ENCODE assay signal across 31 cellular contexts in genomic region chr10:76420725-76421124, GRCh38.
"Had no signal": no experiment of that assay in that cellular context is flagged by ENCODE, and none has a peak within 500 bp of the region (broad histone marks: within the 10 kb centered on the region; RNA-seq: fewer than 3 reads in every experiment).

No MANE protein-coding gene starts in this region.

- H3K4me3 ChIP-seq: MG63, Peyer's patch had no signal

- H3K4me1 ChIP-seq: Peyer's patch had no signal

- H3K27ac ChIP-seq: Peyer's patch, RWPE1 had no signal

- H3K36me3 ChIP-seq: MG63, Peyer's patch had no signal

- DNase-seq: activated CD4-positive, alpha-beta T cell treated with anti-CD3 and anti-CD28 coated beads, Interleukin-2, amount 10 ng/mL, durations not matched to agents 24 days and 14 days; activated CD4-positive, alpha-beta T cell treated with anti-CD3 and anti-CD28 coated beads, Interleukin-2, amount 50 U/mL, for 4 hours; activated CD8-positive, alpha-beta T cell treated with anti-CD3 and anti-CD28 coated beads for 36 hours; activated effector memory CD4-positive, alpha-beta T cell treated with anti-CD3 and anti-CD28 coated beads, Interleukin-2, amount 50 U/mL, for 16 hours; activated naive CD4-positive, alpha-beta T cell; activated naive CD4-positive, alpha-beta T cell treated with anti-CD3 and anti-CD28 coated beads, Interleukin-2, amount 50 U/mL, for 16 hours; activated naive CD8-positive, alpha-beta T cell treated with anti-CD3 and anti-CD28 coated beads for 36 hours; activated T-cell treated with anti-CD3 and anti-CD28 coated beads, Interleukin-2, amount 50 U/mL, for 1 hour; activated T-cell treated with anti-CD3 and anti-CD28 coated beads, Interleukin-2, amount 50 U/mL, for 72 hours; amniotic stem cell; aorta; cerebellar nuclear complex; Kasumi-1; MG63; NCI-H1048; NCI-H1105 treated with DMSO at 0.1 percent for 48 hours; NCI-H1436; NCI-H1694; NCI-H1930; NCI-H2081 treated with DMSO at 0.1 percent for 48 hours; NCI-H345; NCI-H526; NCI-H748 treated with DMSO at 0.1 percent for 48 hours; NK-92 treated with Interleukin-12 subunit alpha and Interleukin-12 subunit beta, amount 100 ng/mL, for 24 hours; PC-3; Peyer's patch; SIG-M5; T1000 had no signal

- ATAC-seq: activated CD8-positive, alpha-beta T cell treated with anti-CD3 and anti-CD28 coated beads for 36 hours; activated T-cell treated with anti-CD3 and anti-CD28 coated beads, Interleukin-2, amount 50 U/mL, for 72 hours; activated T-helper 17 cell treated with anti-CD3 and anti-CD28 coated beads, Interleukin-2, amount 50 U/mL, for 72 hours; PC-3; Right ventricle myocardium inferior had no signal

- H3K27me3 ChIP-seq: MG63, Peyer's patch had no signal

- H3K9me3 ChIP-seq: MG63, Peyer's patch had no signal
